Comparison of ENCODE assay signal across 20 cellular contexts in genomic region chr17:78108726-78109488, GRCh38. TPM values are rescaled to one million over a fixed set of nuclear protein-coding genes. Genes with fewer than 3 reads are reported as not detected.
DNase-seq lines count a peak whose midpoint lies in the region; ATAC-seq and TF ChIP-seq lines count a peak whose summit lies in the region.
"Had no signal": no experiment of that assay in that cellular context is flagged by ENCODE, and none has a peak within 500 bp of the region (broad histone marks: within the 10 kb centered on the region; RNA-seq: fewer than 3 reads in every experiment).

No MANE protein-coding gene starts in this region.

- peak overlapping the region; percentile 21 for H3K27ac ChIP-seq in left ventricle myocardium inferior (replicated peaks)
- H3K27ac ChIP-seq: adrenal gland, gastroesophageal sphincter, suprapubic skin had no signal

- H3K36me3 ChIP-seq in left ventricle myocardium inferior = peaks cover 36% of the 10 kb centered on the region
- H3K36me3 ChIP-seq: MG63 had no signal

- DNase-seq in Right ventricle myocardium inferior (ENCODE audit: missing footprints) = peak; percentile 64
- no peak for DNase-seq in left cardiac atrium
- DNase-seq in T-helper 17 cell = no peak
- peak; percentile 23 for DNase-seq in left ventricle myocardium inferior
- no peak for DNase-seq in stimulated activated naive B cell treated with anti-CD40 and anti-IgM and Interleukin-4, amounts not matched to agents 10 μg/mL and 1 μg/mL and 100 μg/mL, for 72 hours
- DNase-seq in NCI-H1048 (lab: John Stamatoyannopoulos, UW) = no peak
- no peak for DNase-seq in GM19238 (ENCODE audit: insufficient read length, low spot score)
- DNase-seq: activated CD4-positive, alpha-beta T cell treated with anti-CD3 and anti-CD28 coated beads for 1 hour; GF-D8; MG63; NCI-H187; SIG-M5 had no signal

- H3K9me3 Mint-ChIP-seq in stimulated activated naive B cell treated with anti-CD40 and anti-IgM and Interleukin-4, amounts not matched to agents 10 μg/mL and 1 μg/mL and 100 μg/mL, for 72 hours = no peaks in the 10 kb centered on the region
- H3K9me3 Mint-ChIP-seq: nephron; T-helper 2 cell treated with Interferon-gamma antibody and Interleukin-4, amounts not matched to agents 5 μg/mL and 100 μg/mL, for 36 hours had no signal

- H3K4me3 Mint-ChIP-seq in T-helper 17 cell = peak overlapping the region; percentile 36
- H3K4me3 Mint-ChIP-seq in stimulated activated naive B cell treated with anti-CD40 and anti-IgM and Interleukin-4, amounts not matched to agents 10 μg/mL and 1 μg/mL and 100 μg/mL, for 72 hours = no peak overlapping the region
- H3K4me3 Mint-ChIP-seq: nephron; T-helper 2 cell treated with Interferon-gamma antibody and Interleukin-4, amounts not matched to agents 5 μg/mL and 100 μg/mL, for 36 hours had no signal

- H3K27me3 ChIP-seq in left ventricle myocardium inferior (ENCODE audit: low read depth) = no peaks in the 10 kb centered on the region
- H3K27me3 ChIP-seq: gastroesophageal sphincter, MG63, suprapubic skin had no signal

- peak overlapping the region; percentile 77 for H3K27ac Mint-ChIP-seq in T-helper 17 cell
- peak overlapping the region; percentile 80 for H3K27ac Mint-ChIP-seq in stimulated activated naive B cell treated with anti-CD40 and anti-IgM and Interleukin-4, amounts not matched to agents 10 μg/mL and 1 μg/mL and 100 μg/mL, for 72 hours
- H3K27ac Mint-ChIP-seq: nephron; T-helper 2 cell treated with Interferon-gamma antibody and Interleukin-4, amounts not matched to agents 5 μg/mL and 100 μg/mL, for 36 hours had no signal

- peaks cover 51% of the 10 kb centered on the region for H3K4me1 ChIP-seq in left ventricle myocardium inferior
- H3K4me1 ChIP-seq: adrenal gland had no signal

- intact Hi-C loops in Right ventricle myocardium inferior (cut with DNase I) (no loop called here), left cardiac atrium (cut with DNase I) (no loop called here), left ventricle myocardium inferior (cut with micrococcal nuclease) (no loop called here)

- peaks cover 3% of the 10 kb centered on the region for H3K36me3 Mint-ChIP-seq in T-helper 17 cell (ENCODE audit: low read depth)
- peaks cover 40 to 43% of the 10 kb centered on the region in 2 donors for H3K36me3 Mint-ChIP-seq in stimulated activated naive B cell treated with anti-CD40 and anti-IgM and Interleukin-4, amounts not matched to agents 10 μg/mL and 1 μg/mL and 100 μg/mL, for 72 hours

- no peak overlapping the region for H3K4me3 ChIP-seq in left ventricle myocardium inferior
- H3K4me3 ChIP-seq: adrenal gland, gastroesophageal sphincter, HAP-1, lung, MG63, suprapubic skin had no signal

- no peak for TF ChIP-seq CTCF in left ventricle myocardium inferior (IDR thresholded peaks at IDR 0.05; ENCODE audit: borderline replicate concordance)

- no peaks in the 10 kb centered on the region for H3K27me3 Mint-ChIP-seq in T-helper 17 cell
- H3K27me3 Mint-ChIP-seq in stimulated activated naive B cell treated with anti-CD40 and anti-IgM and Interleukin-4, amounts not matched to agents 10 μg/mL and 1 μg/mL and 100 μg/mL, for 72 hours = no peaks in the 10 kb centered on the region

- ATAC-seq in Right ventricle myocardium inferior (peak; percentile 11), left cardiac atrium (no peak), T-helper 17 cell (no peak), GM21717 (IDR thresholded peaks at IDR 0.05; ENCODE audit: unreplicated experiment) (no peak)
- ATAC-seq in stimulated activated naive B cell treated with anti-CD40 and anti-IgM and Interleukin-4, amounts not matched to agents 10 μg/mL and 1 μg/mL and 100 μg/mL, for 72 hours (replicated peaks) = no peak
- ATAC-seq: gastroesophageal sphincter had no signal

- H3K4me1 Mint-ChIP-seq in T-helper 17 cell = peaks cover 23% of the 10 kb centered on the region
- H3K4me1 Mint-ChIP-seq in stimulated activated naive B cell treated with anti-CD40 and anti-IgM and Interleukin-4, amounts not matched to agents 10 μg/mL and 1 μg/mL and 100 μg/mL, for 72 hours = peaks cover 23 to 39% of the 10 kb centered on the region in 2 donors

- H3K9me3 ChIP-seq in T-helper 17 cell (ENCODE audit: control insufficient read depth, low read length, poor library complexity, severe bottlenecking) (no peaks in the 10 kb centered on the region), left ventricle myocardium inferior (replicated peaks) (no peaks in the 10 kb centered on the region)
- H3K9me3 ChIP-seq: adrenal gland, gastroesophageal sphincter, HAP-1, MG63, suprapubic skin had no signal

RNA-seq across cellular contexts. Expression of gene TMC6, which starts 19.6 kb away (rescaled TPM):
- total RNA-seq in Right ventricle myocardium inferior (77.0 TPM), left cardiac atrium (10 to 100 TPM; 24.9 to 32.0 TPM), T-helper 17 cell (100 to 1,000 TPM; 609 to 822 TPM), left ventricle myocardium inferior (39.5 TPM)

RNA-seq across cellular contexts. Expression of gene TMC8, which starts 21.7 kb away (rescaled TPM):
- total RNA-seq in Right ventricle myocardium inferior = 4.3 TPM
- total RNA-seq in left cardiac atrium = 1 to 10 TPM; 3.8 to 4.3 TPM
- total RNA-seq in T-helper 17 cell = 100 to 1,000 TPM; 352 to 481 TPM
- total RNA-seq in left ventricle myocardium inferior = 1.3 TPM

RNA-seq across cellular contexts. Expression of gene C17orf99, which starts 37.3 kb away (rescaled TPM):
- total RNA-seq in Right ventricle myocardium inferior = not detected
- total RNA-seq in left cardiac atrium = not detected
- not detected for total RNA-seq in T-helper 17 cell
- not detected for total RNA-seq in left ventricle myocardium inferior
- total RNA-seq: adrenal gland, gastroesophageal sphincter had no signal

RNA-seq across cellular contexts. Expression of gene SYNGR2, which starts 59.5 kb away (rescaled TPM):
- 120 TPM for total RNA-seq in Right ventricle myocardium inferior
- total RNA-seq in left cardiac atrium = 10 to 100 TPM; 73.4 to 84.5 TPM
- total RNA-seq in T-helper 17 cell = 10 to 100 TPM; 49.5 to 68.1 TPM
- total RNA-seq in left ventricle myocardium inferior = 86.9 TPM

Comparison
In these comparisons a context has a peak if more than half of its experiments do, and no peak if none do; other contexts are left out.
1. DNase-seq: peak in Right ventricle myocardium inferior (single experiment) and left ventricle myocardium inferior (single experiment); none in left cardiac atrium (single experiment), T-helper 17 cell (0 of 3), stimulated activated naive B cell treated with anti-CD40 and anti-IgM and Interleukin-4, amounts not matched to agents 10 μg/mL and 1 μg/mL and 100 μg/mL, for 72 hours (single experiment), NCI-H1048 (single experiment) and GM19238 (single experiment).
2. RNA of gene TMC8, which starts 21.7 kb away (total RNA-seq): 352 to 481 TPM in T-helper 17 cell; 4.3 TPM in Right ventricle myocardium inferior (single experiment), 3.8 to 4.3 TPM in left cardiac atrium and 1.3 TPM in left ventricle myocardium inferior (single experiment); every median in the first group is over 10 times any median in the second.